8 cellular contexts compared by ENCODE assay signal in the genomic region with DNA sequence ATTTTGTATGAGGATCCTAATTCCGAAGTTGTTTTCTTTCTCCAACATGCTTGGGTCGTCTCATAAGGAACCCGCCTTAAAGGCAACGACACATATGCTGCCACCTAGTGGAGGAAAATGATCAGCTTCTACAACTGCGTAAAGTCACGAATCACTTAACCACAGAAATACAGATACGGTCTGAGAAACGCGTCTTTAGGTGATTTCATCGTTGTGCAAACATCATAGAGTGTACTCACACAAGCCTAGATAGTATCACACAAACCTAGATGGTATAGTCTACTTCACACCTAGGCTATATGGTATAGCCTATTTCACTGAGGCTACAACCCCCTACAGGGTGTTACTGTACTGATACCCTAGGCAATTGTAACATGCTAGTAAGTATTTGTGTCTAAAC.
DNase-seq lines count a peak whose midpoint lies in the region; ATAC-seq, FAIRE-seq and TF ChIP-seq lines count a peak whose summit lies in the region.

No MANE protein-coding gene starts in this region.

- peak; percentile 70 for DNase-seq in AG09319 (ENCODE audit: extremely low read depth, low read depth)
- DNase-seq in HTR-8/SVneo (ENCODE audit: insufficient read length, low spot score), result peak; percentile 83
- DNase-seq in NOMO-1 treated with dmso at 0.1 percent for 144 hours (lab: John Stamatoyannopoulos, UW; ENCODE audit: unreplicated experiment), result peak; percentile 53
- peak; percentile 66 for DNase-seq in activated CD8-positive, alpha-beta memory T cell treated with anti-CD3 and anti-CD28 coated beads, Interleukin-2, amount 50 U/mL, for 48 hours
- peak; percentile 94 for DNase-seq in fibroblast of mammary gland (ENCODE audit: low read depth)
- peak; percentile 85 for DNase-seq in non-pigmented ciliary epithelial cell (ENCODE audit: low read depth)
- peak; percentile 69 for DNase-seq in urothelium cell line (ENCODE audit: low spot score)

- ATAC-seq in GM18502 (IDR thresholded peaks at IDR 0.05; ENCODE audit: poor library complexity, unreplicated experiment), result peak; percentile 47

- peak; percentile 80 for TF ChIP-seq CTCF in AG09319 (IDR thresholded peaks at IDR 0.05; ENCODE audit: low read depth, low read length)
- TF ChIP-seq CTCF in fibroblast of mammary gland (conservative IDR thresholded peaks at IDR 0.05; ENCODE audit: control insufficient read depth, insufficient read depth, low read depth, low read length), result peak; percentile 93

- no peak overlapping the region for H3K4me3 ChIP-seq in fibroblast of mammary gland (ENCODE audit: control insufficient read depth, low read depth, low read length)

- peak; percentile 82 for FAIRE-seq in HTR-8/SVneo (lab: Jason Lieb, UNC)
- no peak for FAIRE-seq in urothelium cell line (lab: Jason Lieb, UNC)
